ENCODE assay signal across 1 cellular context in the genomic region with DNA sequence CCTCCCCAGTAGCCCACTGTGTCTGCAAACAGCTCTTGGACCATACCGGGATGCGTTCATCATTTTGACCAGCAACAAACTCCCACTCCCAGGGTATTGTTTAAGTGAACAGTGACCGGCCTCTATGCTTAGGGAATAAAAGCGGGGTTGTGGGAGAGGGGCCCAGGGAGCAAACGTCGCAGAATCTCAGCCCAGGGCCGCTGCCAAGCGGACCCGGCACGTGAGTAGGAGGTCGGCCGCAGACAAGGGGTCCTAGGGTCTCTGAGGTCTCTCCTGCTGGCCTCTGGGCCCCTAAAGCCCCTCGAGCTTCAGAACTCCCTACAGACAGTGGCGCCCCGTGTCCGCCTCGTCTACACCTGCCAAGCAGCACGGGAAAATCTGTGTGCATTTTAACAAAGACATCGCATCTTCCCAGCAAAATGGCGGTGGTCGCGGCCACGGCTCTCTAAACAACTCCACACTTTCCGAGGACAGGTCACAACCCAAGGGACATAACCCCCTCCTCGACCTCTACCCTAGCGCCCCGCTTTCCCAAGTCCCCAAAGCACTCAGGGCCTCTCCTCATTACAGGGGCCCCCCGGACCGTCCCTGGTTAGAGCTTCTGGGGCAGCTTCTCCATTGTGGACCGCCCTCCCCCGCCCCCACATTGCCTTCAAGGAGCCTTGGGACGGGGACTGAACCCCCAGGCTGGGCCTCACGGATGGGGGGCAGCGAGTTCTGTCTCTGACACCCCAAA.
TF ChIP-seq lines count a peak whose summit lies in the region.

No MANE protein-coding gene starts in this region.

TF ChIP-seq in K562, 482 proteins besides CTCF, POLR2A, EP300 and RAD21 (continues in another document):
- TF ChIP-seq TEAD4 (IDR thresholded peaks at IDR 0.05; ENCODE audit: low read length) (no peak), TEAD4 (CRISPR knock-in tag; IDR thresholded peaks at IDR 0.05; ENCODE audit: borderline replicate concordance) (no peak), POLR2G (IDR thresholded peaks at IDR 0.05; ENCODE audit: low read depth, low read length) (peak; percentile 61), SMAD1 (IDR thresholded peaks at IDR 0.05; ENCODE audit: low read depth, low read length, partially characterized antibody) (peak; percentile 5), PHB2 (IDR thresholded peaks at IDR 0.05; ENCODE audit: low read depth) (no peak), IRF2 (CRISPR knock-in tag; IDR thresholded peaks at IDR 0.05) (no peak), ZNF584 (CRISPR knock-in tag; IDR thresholded peaks at IDR 0.05; ENCODE audit: low read depth) (no peak), HNRNPL (IDR thresholded peaks at IDR 0.05; ENCODE audit: low read depth, low read length) (no peak), MAZ (CRISPR knock-in tag; conservative IDR thresholded peaks at IDR 0.05 in 1 of 2, IDR thresholded peaks at IDR 0.05 in 1 of 2) (peak in 1 of 2 experiments; percentile 2; a peak in 1 of 4 replicates), NFE2 (IDR thresholded peaks at IDR 0.05; ENCODE audit: low read depth) (no peak), GABPA (tag; conservative IDR thresholded peaks at IDR 0.05; ENCODE audit: low read depth) (no peak; the same call in 1 of the 2 replicates), LCOR (CRISPR knock-in tag; IDR thresholded peaks at IDR 0.05) (no peak), ZFX (CRISPR knock-in tag; IDR thresholded peaks at IDR 0.05) (0 out of 2 replicates have a peak, but pooled peaks have one; percentile 9), ZNF212 (CRISPR knock-in tag; IDR thresholded peaks at IDR 0.05) (no peak), PHF21A (IDR thresholded peaks at IDR 0.05; ENCODE audit: borderline replicate concordance, low read depth) (no peak), NFXL1 (CRISPR knock-in tag; IDR thresholded peaks at IDR 0.05) (no peak), FOXA1 (IDR thresholded peaks at IDR 0.05; ENCODE audit: borderline replicate concordance) (no peak), ZC3H4 (CRISPR knock-in tag; IDR thresholded peaks at IDR 0.05; ENCODE audit: borderline replicate concordance) (no peak), CBX3 (IDR thresholded peaks at IDR 0.05; ENCODE audit: borderline replicate concordance in 1 of 2, low read length in 2 of 2) (no peak), RBBP5 (IDR thresholded peaks at IDR 0.05; ENCODE audit: borderline replicate concordance, insufficient read depth, low read length, poor library complexity, severe bottlenecking) (no peak), SUPT5H (IDR thresholded peaks at IDR 0.05) (no peak), TSC22D4 (tag; IDR thresholded peaks at IDR 0.05) (no peak), DPF2 (IDR thresholded peaks at IDR 0.05) (0 out of 2 replicates have a peak, but pooled peaks have one; percentile 5), POLR3G (IDR thresholded peaks at IDR 0.05; ENCODE audit: extremely low read depth, insufficient read length, insufficient replicate concordance) (no peak), RBM22 (IDR thresholded peaks at IDR 0.05; ENCODE audit: low read depth, low read length, poor library complexity, severe bottlenecking) (no peak), ILF3 (IDR thresholded peaks at IDR 0.05; ENCODE audit: borderline replicate concordance) (no peak), NR2C2 (CRISPR knock-in tag; IDR thresholded peaks at IDR 0.05) (no peak), NR2C2 (tag; IDR thresholded peaks at IDR 0.05) (0 out of 2 replicates have a peak, but pooled peaks have one; percentile 5), ZNF668 (CRISPR knock-in tag; IDR thresholded peaks at IDR 0.05) (no peak), NFRKB (IDR thresholded peaks at IDR 0.05; ENCODE audit: low read depth) (no peak; the same call in 1 of the 2 replicates), SRSF9 (IDR thresholded peaks at IDR 0.05; ENCODE audit: borderline replicate concordance, low read depth, low read length) (no peak), YY1 (IDR thresholded peaks at IDR 0.05; ENCODE audit: borderline replicate concordance in 1 of 3, control insufficient read depth in 1 of 3, extremely low read depth in 1 of 3, insufficient read depth in 3 of 3, insufficient read length in 1 of 3, insufficient replicate concordance in 2 of 3, low read depth in 1 of 3, low read length in 2 of 3) (peak in 2 of 3 experiments; percentile 28 to 50), TAF9B (IDR thresholded peaks at IDR 0.05; ENCODE audit: partially characterized antibody) (no peak), EP400 (IDR thresholded peaks at IDR 0.05) (no peak)
- TF ChIP-seq, protein P1, sequence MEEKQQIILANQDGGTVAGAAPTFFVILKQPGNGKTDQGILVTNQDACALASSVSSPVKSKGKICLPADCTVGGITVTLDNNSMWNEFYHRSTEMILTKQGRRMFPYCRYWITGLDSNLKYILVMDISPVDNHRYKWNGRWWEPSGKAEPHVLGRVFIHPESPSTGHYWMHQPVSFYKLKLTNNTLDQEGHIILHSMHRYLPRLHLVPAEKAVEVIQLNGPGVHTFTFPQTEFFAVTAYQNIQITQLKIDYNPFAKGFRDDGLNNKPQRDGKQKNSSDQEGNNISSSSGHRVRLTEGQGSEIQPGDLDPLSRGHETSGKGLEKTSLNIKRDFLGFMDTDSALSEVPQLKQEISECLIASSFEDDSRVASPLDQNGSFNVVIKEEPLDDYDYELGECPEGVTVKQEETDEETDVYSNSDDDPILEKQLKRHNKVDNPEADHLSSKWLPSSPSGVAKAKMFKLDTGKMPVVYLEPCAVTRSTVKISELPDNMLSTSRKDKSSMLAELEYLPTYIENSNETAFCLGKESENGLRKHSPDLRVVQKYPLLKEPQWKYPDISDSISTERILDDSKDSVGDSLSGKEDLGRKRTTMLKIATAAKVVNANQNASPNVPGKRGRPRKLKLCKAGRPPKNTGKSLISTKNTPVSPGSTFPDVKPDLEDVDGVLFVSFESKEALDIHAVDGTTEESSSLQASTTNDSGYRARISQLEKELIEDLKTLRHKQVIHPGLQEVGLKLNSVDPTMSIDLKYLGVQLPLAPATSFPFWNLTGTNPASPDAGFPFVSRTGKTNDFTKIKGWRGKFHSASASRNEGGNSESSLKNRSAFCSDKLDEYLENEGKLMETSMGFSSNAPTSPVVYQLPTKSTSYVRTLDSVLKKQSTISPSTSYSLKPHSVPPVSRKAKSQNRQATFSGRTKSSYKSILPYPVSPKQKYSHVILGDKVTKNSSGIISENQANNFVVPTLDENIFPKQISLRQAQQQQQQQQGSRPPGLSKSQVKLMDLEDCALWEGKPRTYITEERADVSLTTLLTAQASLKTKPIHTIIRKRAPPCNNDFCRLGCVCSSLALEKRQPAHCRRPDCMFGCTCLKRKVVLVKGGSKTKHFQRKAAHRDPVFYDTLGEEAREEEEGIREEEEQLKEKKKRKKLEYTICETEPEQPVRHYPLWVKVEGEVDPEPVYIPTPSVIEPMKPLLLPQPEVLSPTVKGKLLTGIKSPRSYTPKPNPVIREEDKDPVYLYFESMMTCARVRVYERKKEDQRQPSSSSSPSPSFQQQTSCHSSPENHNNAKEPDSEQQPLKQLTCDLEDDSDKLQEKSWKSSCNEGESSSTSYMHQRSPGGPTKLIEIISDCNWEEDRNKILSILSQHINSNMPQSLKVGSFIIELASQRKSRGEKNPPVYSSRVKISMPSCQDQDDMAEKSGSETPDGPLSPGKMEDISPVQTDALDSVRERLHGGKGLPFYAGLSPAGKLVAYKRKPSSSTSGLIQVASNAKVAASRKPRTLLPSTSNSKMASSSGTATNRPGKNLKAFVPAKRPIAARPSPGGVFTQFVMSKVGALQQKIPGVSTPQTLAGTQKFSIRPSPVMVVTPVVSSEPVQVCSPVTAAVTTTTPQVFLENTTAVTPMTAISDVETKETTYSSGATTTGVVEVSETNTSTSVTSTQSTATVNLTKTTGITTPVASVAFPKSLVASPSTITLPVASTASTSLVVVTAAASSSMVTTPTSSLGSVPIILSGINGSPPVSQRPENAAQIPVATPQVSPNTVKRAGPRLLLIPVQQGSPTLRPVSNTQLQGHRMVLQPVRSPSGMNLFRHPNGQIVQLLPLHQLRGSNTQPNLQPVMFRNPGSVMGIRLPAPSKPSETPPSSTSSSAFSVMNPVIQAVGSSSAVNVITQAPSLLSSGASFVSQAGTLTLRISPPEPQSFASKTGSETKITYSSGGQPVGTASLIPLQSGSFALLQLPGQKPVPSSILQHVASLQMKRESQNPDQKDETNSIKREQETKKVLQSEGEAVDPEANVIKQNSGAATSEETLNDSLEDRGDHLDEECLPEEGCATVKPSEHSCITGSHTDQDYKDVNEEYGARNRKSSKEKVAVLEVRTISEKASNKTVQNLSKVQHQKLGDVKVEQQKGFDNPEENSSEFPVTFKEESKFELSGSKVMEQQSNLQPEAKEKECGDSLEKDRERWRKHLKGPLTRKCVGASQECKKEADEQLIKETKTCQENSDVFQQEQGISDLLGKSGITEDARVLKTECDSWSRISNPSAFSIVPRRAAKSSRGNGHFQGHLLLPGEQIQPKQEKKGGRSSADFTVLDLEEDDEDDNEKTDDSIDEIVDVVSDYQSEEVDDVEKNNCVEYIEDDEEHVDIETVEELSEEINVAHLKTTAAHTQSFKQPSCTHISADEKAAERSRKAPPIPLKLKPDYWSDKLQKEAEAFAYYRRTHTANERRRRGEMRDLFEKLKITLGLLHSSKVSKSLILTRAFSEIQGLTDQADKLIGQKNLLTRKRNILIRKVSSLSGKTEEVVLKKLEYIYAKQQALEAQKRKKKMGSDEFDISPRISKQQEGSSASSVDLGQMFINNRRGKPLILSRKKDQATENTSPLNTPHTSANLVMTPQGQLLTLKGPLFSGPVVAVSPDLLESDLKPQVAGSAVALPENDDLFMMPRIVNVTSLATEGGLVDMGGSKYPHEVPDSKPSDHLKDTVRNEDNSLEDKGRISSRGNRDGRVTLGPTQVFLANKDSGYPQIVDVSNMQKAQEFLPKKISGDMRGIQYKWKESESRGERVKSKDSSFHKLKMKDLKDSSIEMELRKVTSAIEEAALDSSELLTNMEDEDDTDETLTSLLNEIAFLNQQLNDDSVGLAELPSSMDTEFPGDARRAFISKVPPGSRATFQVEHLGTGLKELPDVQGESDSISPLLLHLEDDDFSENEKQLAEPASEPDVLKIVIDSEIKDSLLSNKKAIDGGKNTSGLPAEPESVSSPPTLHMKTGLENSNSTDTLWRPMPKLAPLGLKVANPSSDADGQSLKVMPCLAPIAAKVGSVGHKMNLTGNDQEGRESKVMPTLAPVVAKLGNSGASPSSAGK (IDR thresholded peaks at IDR 0.05): peak; percentile 39
- TF ChIP-seq, protein P2, sequence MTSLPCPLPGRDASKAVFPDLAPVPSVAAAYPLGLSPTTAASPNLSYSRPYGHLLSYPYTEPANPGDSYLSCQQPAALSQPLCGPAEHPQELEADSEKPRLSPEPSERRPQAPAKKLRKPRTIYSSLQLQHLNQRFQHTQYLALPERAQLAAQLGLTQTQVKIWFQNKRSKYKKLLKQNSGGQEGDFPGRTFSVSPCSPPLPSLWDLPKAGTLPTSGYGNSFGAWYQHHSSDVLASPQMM (CRISPR knock-in tag; IDR thresholded peaks at IDR 0.05): no peak
- TF ChIP-seq, protein P3, sequence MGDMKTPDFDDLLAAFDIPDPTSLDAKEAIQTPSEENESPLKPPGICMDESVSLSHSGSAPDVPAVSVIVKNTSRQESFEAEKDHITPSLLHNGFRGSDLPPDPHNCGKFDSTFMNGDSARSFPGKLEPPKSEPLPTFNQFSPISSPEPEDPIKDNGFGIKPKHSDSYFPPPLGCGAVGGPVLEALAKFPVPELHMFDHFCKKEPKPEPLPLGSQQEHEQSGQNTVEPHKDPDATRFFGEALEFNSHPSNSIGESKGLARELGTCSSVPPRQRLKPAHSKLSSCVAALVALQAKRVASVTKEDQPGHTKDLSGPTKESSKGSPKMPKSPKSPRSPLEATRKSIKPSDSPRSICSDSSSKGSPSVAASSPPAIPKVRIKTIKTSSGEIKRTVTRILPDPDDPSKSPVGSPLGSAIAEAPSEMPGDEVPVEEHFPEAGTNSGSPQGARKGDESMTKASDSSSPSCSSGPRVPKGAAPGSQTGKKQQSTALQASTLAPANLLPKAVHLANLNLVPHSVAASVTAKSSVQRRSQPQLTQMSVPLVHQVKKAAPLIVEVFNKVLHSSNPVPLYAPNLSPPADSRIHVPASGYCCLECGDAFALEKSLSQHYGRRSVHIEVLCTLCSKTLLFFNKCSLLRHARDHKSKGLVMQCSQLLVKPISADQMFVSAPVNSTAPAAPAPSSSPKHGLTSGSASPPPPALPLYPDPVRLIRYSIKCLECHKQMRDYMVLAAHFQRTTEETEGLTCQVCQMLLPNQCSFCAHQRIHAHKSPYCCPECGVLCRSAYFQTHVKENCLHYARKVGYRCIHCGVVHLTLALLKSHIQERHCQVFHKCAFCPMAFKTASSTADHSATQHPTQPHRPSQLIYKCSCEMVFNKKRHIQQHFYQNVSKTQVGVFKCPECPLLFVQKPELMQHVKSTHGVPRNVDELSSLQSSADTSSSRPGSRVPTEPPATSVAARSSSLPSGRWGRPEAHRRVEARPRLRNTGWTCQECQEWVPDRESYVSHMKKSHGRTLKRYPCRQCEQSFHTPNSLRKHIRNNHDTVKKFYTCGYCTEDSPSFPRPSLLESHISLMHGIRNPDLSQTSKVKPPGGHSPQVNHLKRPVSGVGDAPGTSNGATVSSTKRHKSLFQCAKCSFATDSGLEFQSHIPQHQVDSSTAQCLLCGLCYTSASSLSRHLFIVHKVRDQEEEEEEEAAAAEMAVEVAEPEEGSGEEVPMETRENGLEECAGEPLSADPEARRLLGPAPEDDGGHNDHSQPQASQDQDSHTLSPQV (IDR thresholded peaks at IDR 0.05): peak; percentile 63; the same call in 1 of the 2 replicates
- TF ChIP-seq, protein P4, sequence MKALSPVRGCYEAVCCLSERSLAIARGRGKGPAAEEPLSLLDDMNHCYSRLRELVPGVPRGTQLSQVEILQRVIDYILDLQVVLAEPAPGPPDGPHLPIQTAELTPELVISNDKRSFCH (CRISPR knock-in tag; IDR thresholded peaks at IDR 0.05): no peak
- TF ChIP-seq, protein P4 (tag; IDR thresholded peaks at IDR 0.05): 0 out of 2 replicates have a peak, but pooled peaks have one; percentile 62
- TF ChIP-seq, protein P5, sequence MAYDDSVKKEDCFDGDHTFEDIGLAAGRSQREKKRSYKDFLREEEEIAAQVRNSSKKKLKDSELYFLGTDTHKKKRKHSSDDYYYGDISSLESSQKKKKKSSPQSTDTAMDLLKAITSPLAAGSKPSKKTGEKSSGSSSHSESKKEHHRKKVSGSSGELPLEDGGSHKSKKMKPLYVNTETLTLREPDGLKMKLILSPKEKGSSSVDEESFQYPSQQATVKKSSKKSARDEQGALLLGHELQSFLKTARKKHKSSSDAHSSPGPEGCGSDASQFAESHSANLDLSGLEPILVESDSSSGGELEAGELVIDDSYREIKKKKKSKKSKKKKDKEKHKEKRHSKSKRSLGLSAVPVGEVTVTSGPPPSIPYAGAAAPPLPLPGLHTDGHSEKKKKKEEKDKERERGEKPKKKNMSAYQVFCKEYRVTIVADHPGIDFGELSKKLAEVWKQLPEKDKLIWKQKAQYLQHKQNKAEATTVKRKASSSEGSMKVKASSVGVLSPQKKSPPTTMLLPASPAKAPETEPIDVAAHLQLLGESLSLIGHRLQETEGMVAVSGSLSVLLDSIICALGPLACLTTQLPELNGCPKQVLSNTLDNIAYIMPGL (CRISPR knock-in tag; IDR thresholded peaks at IDR 0.05): no peak
- TF ChIP-seq, protein P6, sequence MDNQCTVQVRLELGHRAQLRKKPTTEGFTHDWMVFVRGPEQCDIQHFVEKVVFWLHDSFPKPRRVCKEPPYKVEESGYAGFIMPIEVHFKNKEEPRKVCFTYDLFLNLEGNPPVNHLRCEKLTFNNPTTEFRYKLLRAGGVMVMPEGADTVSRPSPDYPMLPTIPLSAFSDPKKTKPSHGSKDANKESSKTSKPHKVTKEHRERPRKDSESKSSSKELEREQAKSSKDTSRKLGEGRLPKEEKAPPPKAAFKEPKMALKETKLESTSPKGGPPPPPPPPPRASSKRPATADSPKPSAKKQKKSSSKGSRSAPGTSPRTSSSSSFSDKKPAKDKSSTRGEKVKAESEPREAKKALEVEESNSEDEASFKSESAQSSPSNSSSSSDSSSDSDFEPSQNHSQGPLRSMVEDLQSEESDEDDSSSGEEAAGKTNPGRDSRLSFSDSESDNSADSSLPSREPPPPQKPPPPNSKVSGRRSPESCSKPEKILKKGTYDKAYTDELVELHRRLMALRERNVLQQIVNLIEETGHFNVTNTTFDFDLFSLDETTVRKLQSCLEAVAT (IDR thresholded peaks at IDR 0.05): no peak; a peak in 1 of 4 replicates
